ENCODE assay signal across 2 cellular contexts in the genomic region with DNA sequence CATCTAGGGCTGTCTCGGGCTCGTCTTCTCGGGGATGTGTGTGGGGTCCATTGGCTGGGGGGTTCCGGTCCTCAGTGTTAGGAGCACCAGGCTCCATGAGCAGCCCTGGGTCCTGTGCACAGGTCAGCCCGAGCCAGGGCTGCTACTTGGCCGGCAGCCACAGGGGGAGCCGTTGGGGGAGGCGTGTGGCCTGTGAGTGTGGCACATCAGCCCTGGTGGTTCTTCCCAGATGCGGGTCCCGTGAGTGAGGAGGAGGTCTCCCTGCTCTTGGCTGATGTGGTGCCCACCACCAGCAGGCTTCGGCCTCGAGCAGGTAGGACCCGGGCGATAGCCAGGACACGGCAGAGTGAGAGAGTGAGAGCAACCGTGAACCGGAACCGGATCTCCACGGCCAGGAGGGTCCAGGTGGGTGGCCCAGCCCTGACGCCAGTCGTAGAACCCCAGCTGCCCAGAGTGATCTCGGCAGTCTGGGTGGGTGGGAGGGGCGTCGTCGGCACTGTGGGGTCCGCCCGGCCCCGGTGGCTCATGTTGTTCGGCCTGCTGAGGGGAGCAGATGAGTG.
TF ChIP-seq lines count a peak whose summit lies in the region.

No MANE protein-coding gene starts in this region.

TF ChIP-seq in HCT116, 20 proteins besides CTCF, POLR2A, EP300 and RAD21:
- no peak for TF ChIP-seq ATF3 (IDR thresholded peaks at IDR 0.05)
- TF ChIP-seq CBX3 (IDR thresholded peaks at IDR 0.05; ENCODE audit: low read depth) = no peak
- no peak for TF ChIP-seq REST (IDR thresholded peaks at IDR 0.05; ENCODE audit: low read depth)
- no peak for TF ChIP-seq CEBPB (IDR thresholded peaks at IDR 0.05; ENCODE audit: low read depth)
- no peak for TF ChIP-seq SIN3A (IDR thresholded peaks at IDR 0.05; ENCODE audit: low read depth)
- no peak for TF ChIP-seq ELF1 (IDR thresholded peaks at IDR 0.05; ENCODE audit: borderline replicate concordance, low read depth)
- TF ChIP-seq EGR1 (IDR thresholded peaks at IDR 0.05; ENCODE audit: low read depth) = no peak

TF ChIP-seq in K562, 482 proteins besides CTCF, POLR2A, EP300 and RAD21:
- peak; percentile 48; the same call in 1 of the 2 replicates for TF ChIP-seq POLR2G (IDR thresholded peaks at IDR 0.05; ENCODE audit: low read depth, low read length)
- TF ChIP-seq SRF (CRISPR knock-in tag; IDR thresholded peaks at IDR 0.05) = no peak
